1 cellular context compared by ENCODE assay signal in the genomic region with DNA sequence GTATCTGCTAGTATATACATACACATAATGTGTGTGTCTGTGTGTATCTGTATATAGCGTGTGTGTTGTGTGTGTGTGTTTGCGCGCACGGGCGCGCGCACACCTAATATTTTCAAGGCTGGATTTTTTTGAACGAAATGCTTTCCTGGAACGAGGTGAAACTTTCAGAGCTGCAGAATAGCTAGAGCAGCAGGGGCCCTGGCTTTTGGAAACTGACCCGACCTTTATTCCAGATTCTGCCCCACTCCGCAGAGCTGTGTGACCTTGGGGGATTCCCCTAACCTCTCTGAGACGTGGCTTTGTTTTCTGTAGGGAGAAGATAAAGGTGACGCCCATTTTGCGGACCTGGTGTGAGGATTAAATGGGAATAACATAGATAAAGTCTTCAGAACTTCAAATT.
TF ChIP-seq lines count a peak whose summit lies in the region.

No MANE protein-coding gene starts in this region.

TF ChIP-seq in HepG2, 621 proteins besides CTCF, POLR2A, EP300 and RAD21 (continued from another document):
- TF ChIP-seq LBX2 (CRISPR knock-in tag; IDR thresholded peaks at IDR 0.05; ENCODE audit: borderline replicate concordance) (no peak), HOXA3 (CRISPR knock-in tag; IDR thresholded peaks at IDR 0.05) (no peak), ZNF354B (CRISPR knock-in tag; IDR thresholded peaks at IDR 0.05) (no peak), MZF1 (CRISPR knock-in tag; IDR thresholded peaks at IDR 0.05; ENCODE audit: borderline replicate concordance) (no peak), ZNF24 (IDR thresholded peaks at IDR 0.05) (no peak), ZNF224 (CRISPR knock-in tag; IDR thresholded peaks at IDR 0.05) (peak; percentile 70; the same call in 1 of the 2 replicates), ZBTB14 (CRISPR knock-in tag; IDR thresholded peaks at IDR 0.05) (peak; percentile 46; the same call in 1 of the 2 replicates), ZNF777 (CRISPR knock-in tag; IDR thresholded peaks at IDR 0.05) (0 out of 2 replicates have a peak, but pooled peaks have one; percentile 6), PHB2 (IDR thresholded peaks at IDR 0.05; ENCODE audit: partially characterized antibody) (no peak), ERF (CRISPR knock-in tag; IDR thresholded peaks at IDR 0.05) (0 out of 2 replicates have a peak, but pooled peaks have one; percentile 1), FOXC1 (CRISPR knock-in tag; IDR thresholded peaks at IDR 0.05; ENCODE audit: borderline replicate concordance) (no peak), NFE2L1 (CRISPR knock-in tag; IDR thresholded peaks at IDR 0.05; ENCODE audit: borderline replicate concordance) (no peak), ZBTB21 (CRISPR knock-in tag; IDR thresholded peaks at IDR 0.05) (no peak), ZFP41 (CRISPR knock-in tag; IDR thresholded peaks at IDR 0.05; ENCODE audit: borderline replicate concordance) (no peak), GFI1 (CRISPR knock-in tag; IDR thresholded peaks at IDR 0.05; ENCODE audit: borderline replicate concordance) (peak; percentile 54), ZNF766 (CRISPR knock-in tag; IDR thresholded peaks at IDR 0.05; ENCODE audit: borderline replicate concordance) (no peak), ZNF432 (CRISPR knock-in tag; IDR thresholded peaks at IDR 0.05; ENCODE audit: borderline replicate concordance) (no peak), TSC22D2 (CRISPR knock-in tag; IDR thresholded peaks at IDR 0.05; ENCODE audit: borderline replicate concordance) (no peak), ZNF205 (CRISPR knock-in tag; IDR thresholded peaks at IDR 0.05) (no peak), ZSCAN31 (CRISPR knock-in tag; IDR thresholded peaks at IDR 0.05; ENCODE audit: low read depth) (no peak), TRIM24 (CRISPR knock-in tag; IDR thresholded peaks at IDR 0.05) (no peak), MLXIP (CRISPR knock-in tag; IDR thresholded peaks at IDR 0.05; ENCODE audit: borderline replicate concordance) (no peak), MLLT10 (CRISPR knock-in tag; IDR thresholded peaks at IDR 0.05) (no peak), ZNF775 (CRISPR knock-in tag; IDR thresholded peaks at IDR 0.05; ENCODE audit: borderline replicate concordance) (no peak), ZNF768 (CRISPR knock-in tag; IDR thresholded peaks at IDR 0.05) (peak; percentile 97), ZNF296 (CRISPR knock-in tag; conservative IDR thresholded peaks at IDR 0.05) (no peak), RCOR2 (CRISPR knock-in tag; IDR thresholded peaks at IDR 0.05) (peak; percentile 74; the same call in 1 of the 2 replicates), SIX4 (CRISPR knock-in tag; IDR thresholded peaks at IDR 0.05) (no peak), ISL2 (CRISPR knock-in tag; IDR thresholded peaks at IDR 0.05) (no peak), ZNF629 (CRISPR knock-in tag; conservative IDR thresholded peaks at IDR 0.05) (0 out of 2 replicates have a peak, but pooled peaks have one; percentile 6), ZNF124 (CRISPR knock-in tag; IDR thresholded peaks at IDR 0.05) (no peak), ZNF12 (CRISPR knock-in tag; IDR thresholded peaks at IDR 0.05) (no peak), ZNF180 (CRISPR knock-in tag; IDR thresholded peaks at IDR 0.05; ENCODE audit: borderline replicate concordance, low read depth) (no peak), GZF1 (CRISPR knock-in tag; IDR thresholded peaks at IDR 0.05) (no peak), ZNF761 (CRISPR knock-in tag; conservative IDR thresholded peaks at IDR 0.05) (no peak), KLF16 (CRISPR knock-in tag; IDR thresholded peaks at IDR 0.05) (no peak), ZNF207 (IDR thresholded peaks at IDR 0.05; ENCODE audit: borderline replicate concordance) (no peak), NFIC (IDR thresholded peaks at IDR 0.05; ENCODE audit: low read length) (peak; percentile 44), THAP11 (CRISPR knock-in tag; IDR thresholded peaks at IDR 0.05) (no peak)
- TF ChIP-seq, protein P1, sequence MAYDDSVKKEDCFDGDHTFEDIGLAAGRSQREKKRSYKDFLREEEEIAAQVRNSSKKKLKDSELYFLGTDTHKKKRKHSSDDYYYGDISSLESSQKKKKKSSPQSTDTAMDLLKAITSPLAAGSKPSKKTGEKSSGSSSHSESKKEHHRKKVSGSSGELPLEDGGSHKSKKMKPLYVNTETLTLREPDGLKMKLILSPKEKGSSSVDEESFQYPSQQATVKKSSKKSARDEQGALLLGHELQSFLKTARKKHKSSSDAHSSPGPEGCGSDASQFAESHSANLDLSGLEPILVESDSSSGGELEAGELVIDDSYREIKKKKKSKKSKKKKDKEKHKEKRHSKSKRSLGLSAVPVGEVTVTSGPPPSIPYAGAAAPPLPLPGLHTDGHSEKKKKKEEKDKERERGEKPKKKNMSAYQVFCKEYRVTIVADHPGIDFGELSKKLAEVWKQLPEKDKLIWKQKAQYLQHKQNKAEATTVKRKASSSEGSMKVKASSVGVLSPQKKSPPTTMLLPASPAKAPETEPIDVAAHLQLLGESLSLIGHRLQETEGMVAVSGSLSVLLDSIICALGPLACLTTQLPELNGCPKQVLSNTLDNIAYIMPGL (CRISPR knock-in tag; IDR thresholded peaks at IDR 0.05; ENCODE audit: borderline replicate concordance in 1 of 2, low read depth in 1 of 2) = no peak
- TF ChIP-seq, protein P2, sequence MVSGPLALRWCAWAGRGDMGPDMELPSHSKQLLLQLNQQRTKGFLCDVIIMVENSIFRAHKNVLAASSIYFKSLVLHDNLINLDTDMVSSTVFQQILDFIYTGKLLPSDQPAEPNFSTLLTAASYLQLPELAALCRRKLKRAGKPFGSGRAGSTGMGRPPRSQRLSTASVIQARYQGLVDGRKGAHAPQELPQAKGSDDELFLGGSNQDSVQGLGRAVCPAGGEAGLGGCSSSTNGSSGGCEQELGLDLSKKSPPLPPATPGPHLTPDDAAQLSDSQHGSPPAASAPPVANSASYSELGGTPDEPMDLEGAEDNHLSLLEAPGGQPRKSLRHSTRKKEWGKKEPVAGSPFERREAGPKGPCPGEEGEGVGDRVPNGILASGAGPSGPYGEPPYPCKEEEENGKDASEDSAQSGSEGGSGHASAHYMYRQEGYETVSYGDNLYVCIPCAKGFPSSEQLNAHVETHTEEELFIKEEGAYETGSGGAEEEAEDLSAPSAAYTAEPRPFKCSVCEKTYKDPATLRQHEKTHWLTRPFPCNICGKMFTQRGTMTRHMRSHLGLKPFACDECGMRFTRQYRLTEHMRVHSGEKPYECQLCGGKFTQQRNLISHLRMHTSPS (CRISPR knock-in tag; IDR thresholded peaks at IDR 0.05; ENCODE audit: low read depth) = no peak
- TF ChIP-seq, protein P3, sequence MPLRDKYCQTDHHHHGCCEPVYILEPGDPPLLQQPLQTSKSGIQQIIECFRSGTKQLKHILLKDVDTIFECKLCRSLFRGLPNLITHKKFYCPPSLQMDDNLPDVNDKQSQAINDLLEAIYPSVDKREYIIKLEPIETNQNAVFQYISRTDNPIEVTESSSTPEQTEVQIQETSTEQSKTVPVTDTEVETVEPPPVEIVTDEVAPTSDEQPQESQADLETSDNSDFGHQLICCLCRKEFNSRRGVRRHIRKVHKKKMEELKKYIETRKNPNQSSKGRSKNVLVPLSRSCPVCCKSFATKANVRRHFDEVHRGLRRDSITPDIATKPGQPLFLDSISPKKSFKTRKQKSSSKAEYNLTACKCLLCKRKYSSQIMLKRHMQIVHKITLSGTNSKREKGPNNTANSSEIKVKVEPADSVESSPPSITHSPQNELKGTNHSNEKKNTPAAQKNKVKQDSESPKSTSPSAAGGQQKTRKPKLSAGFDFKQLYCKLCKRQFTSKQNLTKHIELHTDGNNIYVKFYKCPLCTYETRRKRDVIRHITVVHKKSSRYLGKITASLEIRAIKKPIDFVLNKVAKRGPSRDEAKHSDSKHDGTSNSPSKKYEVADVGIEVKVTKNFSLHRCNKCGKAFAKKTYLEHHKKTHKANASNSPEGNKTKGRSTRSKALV (CRISPR knock-in tag; IDR thresholded peaks at IDR 0.05) = no peak
- TF ChIP-seq, protein P4, sequence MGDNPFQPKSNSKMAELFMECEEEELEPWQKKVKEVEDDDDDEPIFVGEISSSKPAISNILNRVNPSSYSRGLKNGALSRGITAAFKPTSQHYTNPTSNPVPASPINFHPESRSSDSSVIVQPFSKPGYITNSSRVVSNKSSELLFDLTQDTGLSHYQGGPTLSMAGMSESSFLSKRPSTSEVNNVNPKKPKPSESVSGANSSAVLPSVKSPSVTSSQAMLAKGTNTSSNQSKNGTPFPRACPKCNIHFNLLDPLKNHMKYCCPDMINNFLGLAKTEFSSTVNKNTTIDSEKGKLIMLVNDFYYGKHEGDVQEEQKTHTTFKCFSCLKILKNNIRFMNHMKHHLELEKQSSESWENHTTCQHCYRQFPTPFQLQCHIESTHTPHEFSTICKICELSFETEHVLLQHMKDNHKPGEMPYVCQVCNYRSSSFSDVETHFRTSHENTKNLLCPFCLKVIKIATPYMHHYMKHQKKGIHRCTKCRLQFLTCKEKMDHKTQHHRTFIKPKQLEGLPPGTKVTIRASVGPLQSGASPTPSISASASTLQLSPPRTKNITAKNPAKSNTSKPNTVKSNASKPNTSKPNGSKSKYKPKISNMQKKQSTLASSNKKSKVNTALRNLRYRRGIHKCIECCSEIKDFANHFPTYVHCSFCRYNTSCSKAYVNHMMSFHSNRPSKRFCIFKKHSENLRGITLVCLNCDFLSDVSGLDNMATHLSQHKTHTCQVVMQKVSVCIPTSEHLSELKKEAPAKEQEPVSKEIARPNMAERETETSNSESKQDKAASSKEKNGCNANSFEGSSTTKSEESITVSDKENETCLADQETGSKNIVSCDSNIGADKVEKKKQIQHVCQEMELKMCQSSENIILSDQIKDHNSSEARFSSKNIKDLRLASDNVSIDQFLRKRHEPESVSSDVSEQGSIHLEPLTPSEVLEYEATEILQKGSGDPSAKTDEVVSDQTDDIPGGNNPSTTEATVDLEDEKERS (CRISPR knock-in tag; IDR thresholded peaks at IDR 0.05) = no peak
TF ChIP-seq in HepG2: peak in this region for 29.
